In genomic region chr3:122874116-122874515, GRCh38 we compare ENCODE assay signal across 22 cellular contexts.
A peak's percentile ranks its signal among the peaks of the same experiment; 100 is the strongest.
DNase-seq lines count a peak whose midpoint lies in the region; ATAC-seq, FAIRE-seq and TF ChIP-seq lines count a peak whose summit lies in the region.
"Had no signal": no experiment of that assay in that cellular context is flagged by ENCODE, and none has a peak within 500 bp of the region (broad histone marks: within the 10 kb centered on the region; RNA-seq: fewer than 3 reads in every experiment).

No MANE protein-coding gene starts in this region.

- in situ Hi-C loops in K562 (cut with MboI): no loop called here

- no peaks in the 10 kb centered on the region for H4K20me1 ChIP-seq in BLaER1 treated with 17β-estradiol and CSF1 and Interleukin-3, amounts not matched to agents 10 nM and 100 nM
- no peaks in the 10 kb centered on the region for H4K20me1 ChIP-seq in K562 (replicated peaks; ENCODE audit: control insufficient read depth, insufficient read depth, low read length)

- no peaks in the 10 kb centered on the region for H3K9me3 ChIP-seq in BLaER1 treated with 17β-estradiol and CSF1 and Interleukin-3, amounts not matched to agents 10 nM and 100 nM (replicated peaks in 1 of 11)
- no peaks in the 10 kb centered on the region for H3K9me3 ChIP-seq in K562 (replicated peaks; ENCODE audit: control insufficient read depth, insufficient read depth, low read depth, low read length)
- H3K9me3 ChIP-seq: Peyer's patch had no signal

- no peak overlapping the region for H3K27ac ChIP-seq in BLaER1 treated with 17β-estradiol and CSF1 and Interleukin-3, amounts not matched to agents 10 nM and 100 nM
- no peak overlapping the region for H3K27ac ChIP-seq in K562 (ENCODE audit: extremely low read depth, low read depth, low read length)
- H3K27ac ChIP-seq: GM23248, Peyer's patch had no signal

- TF ChIP-seq CTCF in AG10803 (conservative IDR thresholded peaks at IDR 0.05; ENCODE audit: low read length) (no peak), K562 (IDR thresholded peaks at IDR 0.05 in 2 of 3, conservative IDR thresholded peaks at IDR 0.05 in 1 of 3; ENCODE audit: insufficient read depth in 2 of 3, low read depth in 1 of 3, low read length in 3 of 3) (no peak)

- no peaks in the 10 kb centered on the region for H3K27me3 ChIP-seq in BLaER1 treated with 17β-estradiol and CSF1 and Interleukin-3, amounts not matched to agents 10 nM and 100 nM
- H3K27me3 ChIP-seq in K562 (ENCODE audit: control insufficient read depth in 2 of 2, insufficient read depth in 2 of 2, low read length in 2 of 2): no peaks in the 10 kb centered on the region
- H3K27me3 ChIP-seq: Peyer's patch had no signal

- FAIRE-seq in K562 (lab: Jason Lieb, UNC): no peak
- FAIRE-seq: A204.1 had no signal

- POLR2A ChIA-PET in K562 (lab: Yijun Ruan, JAX): no interaction called here

- TF ChIP-seq EP300 in K562 (IDR thresholded peaks at IDR 0.05; ENCODE audit: low read length): no peak

- peaks cover 0 to 14% (median 0%) of the 10 kb centered on the region in 11 experiments; a peak in 2 of 22 replicates for H3K36me3 ChIP-seq in BLaER1 treated with 17β-estradiol and CSF1 and Interleukin-3, amounts not matched to agents 10 nM and 100 nM
- H3K36me3 ChIP-seq in K562 (ENCODE audit: control insufficient read depth, insufficient read depth, low read length): no peaks in the 10 kb centered on the region

- H3K4me2 ChIP-seq in BLaER1 treated with 17β-estradiol and CSF1 and Interleukin-3, amounts not matched to agents 10 nM and 100 nM: peak overlapping the region; percentile 1 to 80 (median 67); a peak in 21 of 22 replicates
- H3K4me2 ChIP-seq in K562 (ENCODE audit: insufficient read depth, low read length): no peak overlapping the region

- no peak for TF ChIP-seq RAD21 in K562 (CRISPR knock-in tag; conservative IDR thresholded peaks at IDR 0.05 in 1 of 2, IDR thresholded peaks at IDR 0.05 in 1 of 2)

- no peaks in the 10 kb centered on the region for H3K79me2 ChIP-seq in K562 (ENCODE audit: control insufficient read depth, insufficient read depth, low read length)

- no TSS peak for BruUV-seq in K562 (replicated peaks; lab: Mats Ljungman, UMichigan)

- H3K4me3 ChIP-seq in AG10803 (ENCODE audit: low read length) (no peak overlapping the region), K562 (no peak overlapping the region)
- peak overlapping the region in 2 of 10 experiments; percentile 10 to 17; a peak in 3 of 20 replicates for H3K4me3 ChIP-seq in BLaER1 treated with 17β-estradiol and CSF1 and Interleukin-3, amounts not matched to agents 10 nM and 100 nM
- H3K4me3 ChIP-seq: GM23248, Peyer's patch had no signal

- CTCF ChIA-PET in K562 (lab: Yijun Ruan, JAX; ENCODE audit: low intra/inter-chr PET ratio): no interaction called here

- H3K9ac ChIP-seq in BLaER1 treated with 17β-estradiol and CSF1 and Interleukin-3, amounts not matched to agents 10 nM and 100 nM: no peak overlapping the region
- H3K9ac ChIP-seq in K562 (ENCODE audit: insufficient read depth in 1 of 2, low read depth in 2 of 2, low read length in 2 of 2): no peak overlapping the region
- H3K9ac ChIP-seq: GM23248 had no signal

- ATAC-seq in K562 (0 out of 3 replicates have a peak, but pooled peaks have one; percentile 39), GM18505 (IDR thresholded peaks at IDR 0.05; ENCODE audit: unreplicated experiment) (no peak)

- intact Hi-C loops in K562 (cut with micrococcal nuclease): no loop called here

- peak; percentile 14 for DNase-seq in AG10803 (ENCODE audit: low read depth)
- peak; percentile 50 for DNase-seq in OCI-M1 (lab: John Stamatoyannopoulos, UW)
- DNase-seq in K562 (ENCODE audit: extremely low read depth in 1 of 4, low spot score in 3 of 4): peak in 1 of 4 experiments; percentile 14
- DNase-seq in amygdala (lab: John Stamatoyannopoulos, UW): no peak
- DNase-seq in NCI-H128 (lab: John Stamatoyannopoulos, UW; ENCODE audit: unreplicated experiment): no peak
- DNase-seq in NCI-H510A (lab: John Stamatoyannopoulos, UW): no peak
- DNase-seq: AML-193; CD8-positive, alpha-beta memory T cell; GM23248; H9; Kasumi-1; NCI-H1092 treated with DMSO at 0.1 percent for 48 hours; NCI-H1436 treated with DMSO at 0.1 percent for 48 hours; NCI-H187 treated with DMSO at 0.1 percent for 48 hours; NCI-H2171 treated with DMSO at 0.1 percent for 48 hours; NCI-H345; NCI-H774; Peyer's patch; SHP77 treated with DMSO at 0.1 percent for 48 hours had no signal

- TF ChIP-seq POLR2A in K562 (conservative IDR thresholded peaks at IDR 0.05) (no peak), GM18505 (IDR thresholded peaks at IDR 0.05; ENCODE audit: borderline replicate concordance, extremely low read depth, insufficient read depth, insufficient read length) (no peak)

- WGBS in K562 (ENCODE audit: insufficient coverage, low coverage, missing lambda C conversion rate): 14% methylated on average over 4 of the region's 4 CpGs

- no peak overlapping the region for H2AFZ ChIP-seq in K562 (ENCODE audit: low read depth, low read length)
- H2AFZ ChIP-seq: GM23248 had no signal

- peaks cover 19 to 47% (median 35%) of the 10 kb centered on the region in 10 experiments; a peak in 19 of 20 replicates for H3K4me1 ChIP-seq in BLaER1 treated with 17β-estradiol and CSF1 and Interleukin-3, amounts not matched to agents 10 nM and 100 nM
- H3K4me1 ChIP-seq in K562 (replicated peaks in 1 of 2; ENCODE audit: control insufficient read depth in 2 of 2, insufficient read depth in 2 of 2, low read length in 2 of 2): no peaks in the 10 kb centered on the region

- no peaks in the 10 kb centered on the region for H3K9me1 ChIP-seq in K562 (ENCODE audit: control insufficient read depth, insufficient read depth, low read length)

TF ChIP-seq in K562, 482 proteins besides CTCF, POLR2A, EP300 and RAD21:
- TF ChIP-seq PKNOX1 (IDR thresholded peaks at IDR 0.05) (peak; percentile 65), MEIS2 (IDR thresholded peaks at IDR 0.05; ENCODE audit: partially characterized antibody) (peak; percentile 57), PBX2 (CRISPR knock-in tag; IDR thresholded peaks at IDR 0.05; ENCODE audit: low read depth) (no peak), PBX2 (tag; conservative IDR thresholded peaks at IDR 0.05; ENCODE audit: low read depth) (peak; percentile 39), TEAD1 (CRISPR knock-in tag; IDR thresholded peaks at IDR 0.05) (no peak), DACH1 (IDR thresholded peaks at IDR 0.05; ENCODE audit: partially characterized antibody) (no peak)
TF ChIP-seq in K562: peak in this region for 3.

Comparison
In these comparisons a context has a peak if more than half of its experiments do, and no peak if none do; other contexts are left out.
1. DNase-seq: peak in AG10803 (single experiment) and OCI-M1 (single experiment); none in amygdala (0 of 56), NCI-H128 (single experiment) and NCI-H510A (single experiment).